In genomic region chr1:58447891-58448290, GRCh38 we compare ENCODE assay signal across 27 cellular contexts.
DNase-seq lines count a peak whose midpoint lies in the region; ATAC-seq, FAIRE-seq and TF ChIP-seq lines count a peak whose summit lies in the region.
"Had no signal": no experiment of that assay in that cellular context is flagged by ENCODE, and none has a peak within 500 bp of the region (broad histone marks: within the 10 kb centered on the region; RNA-seq: fewer than 3 reads in every experiment).

No MANE protein-coding gene starts in this region.

- H4K91ac ChIP-seq in IMR-90 (ENCODE audit: insufficient read depth, low read depth, low read length) = no peak overlapping the region

- TF ChIP-seq CTCF in BJ (IDR thresholded peaks at IDR 0.05; ENCODE audit: insufficient read depth, low read depth, low read length) (no peak), IMR-90 (conservative IDR thresholded peaks at IDR 0.05; ENCODE audit: low read depth, low read length) (no peak), mesothelial cell of epicardium (IDR thresholded peaks at IDR 0.05; ENCODE audit: unreplicated experiment) (no peak)
- no peak for TF ChIP-seq CTCF in CD4-positive, alpha-beta T cell (IDR thresholded peaks at IDR 0.05)

- DNase-seq in BJ (ENCODE audit: low read depth) (peak; percentile 46), IMR-90 (no peak), dedifferentiated amniotic fluid mesenchymal stem cell (ENCODE audit: extremely low spot score) (peak; percentile 58), mesothelial cell of epicardium (ENCODE audit: low spot score in 2 of 2, unreplicated experiment in 2 of 2) (no peak), small intestine (no peak), posterior vena cava (ENCODE audit: low spot score) (no peak), HPDE6-E6E7 (ENCODE audit: extremely low spot score) (no peak)
- DNase-seq in CD4-positive, alpha-beta T cell = no peak
- DNase-seq: activated CD4-positive, alpha-beta T cell treated with anti-CD3 and anti-CD28 coated beads for 48 hours; activated effector memory CD4-positive, alpha-beta T cell treated with anti-CD3 and anti-CD28 coated beads, Interleukin-2, amount 50 U/mL, for 16 hours; activated naive CD8-positive, alpha-beta T cell treated with anti-CD3 and anti-CD28 coated beads, Interleukin-2, amount 50 U/mL, for 24 hours; activated T-cell treated with anti-CD3 and anti-CD28 coated beads, Interleukin-2, amount 50 U/mL, for 1 hour; DMS 273 treated with DMSO at 0.1 percent for 48 hours; glutamatergic neuron; lower lobe of right lung; NCI-H1694 treated with DMSO at 0.1 percent for 48 hours; NCI-H2171; SHP77; spleen; SW 1271; T-helper 9 cell; upper lobe of right lung had no signal

- CTCF ChIA-PET in BJ (lab: Yijun Ruan, JAX) = no interaction called here
- CTCF ChIA-PET in IMR-90 (lab: Yijun Ruan, JAX) = no interaction called here
- CTCF ChIA-PET in CD4-positive, alpha-beta T cell (lab: Charles Lee) = no interaction called here

- no TSS peak for BruUV-seq in IMR-90 (replicated peaks; lab: Mats Ljungman, UMichigan)

- H3K4me1 ChIP-seq in IMR-90 (ENCODE audit: control insufficient read depth, insufficient read depth, low read length) (no peaks in the 10 kb centered on the region), small intestine (ENCODE audit: control insufficient read depth in 2 of 2, insufficient read depth in 1 of 2, low read depth in 1 of 2, low read length in 1 of 2) (no peaks in the 10 kb centered on the region)
- H3K4me1 ChIP-seq: lower lobe of right lung, spleen, upper lobe of right lung had no signal

- H3K9ac ChIP-seq in IMR-90 (ENCODE audit: low read depth, low read length) = no peak overlapping the region

- no peak overlapping the region for H2BK5ac ChIP-seq in IMR-90 (ENCODE audit: low read depth, low read length, poor library complexity, severe bottlenecking)

- no peaks in the 10 kb centered on the region for H4K20me1 ChIP-seq in IMR-90 (ENCODE audit: insufficient read depth, low read length)

- no peaks in the 10 kb centered on the region for H3K27me3 Mint-ChIP-seq in mesothelial cell of epicardium (ENCODE audit: low read depth)
- H3K27me3 Mint-ChIP-seq in CD4-positive, alpha-beta T cell = no peaks in the 10 kb centered on the region
- H3K27me3 Mint-ChIP-seq: activated naive CD8-positive, alpha-beta T cell treated with anti-CD3 and anti-CD28 coated beads, Interleukin-2, amount 50 U/mL, for 24 hours had no signal

- no peak overlapping the region for H2AK9ac ChIP-seq in IMR-90 (replicated peaks; ENCODE audit: low read depth, low read length, poor library complexity)

- H3K9me1 ChIP-seq in IMR-90 (ENCODE audit: insufficient read depth, low read length) = no peaks in the 10 kb centered on the region

- no peaks in the 10 kb centered on the region for H3K36me3 Mint-ChIP-seq in mesothelial cell of epicardium
- H3K36me3 Mint-ChIP-seq in CD4-positive, alpha-beta T cell (ENCODE audit: low read depth) = no peaks in the 10 kb centered on the region
- H3K36me3 Mint-ChIP-seq: brain had no signal

- no peak overlapping the region for H3K56ac ChIP-seq in IMR-90 (ENCODE audit: extremely low read depth, insufficient read depth, low read length)

- H2BK15ac ChIP-seq in IMR-90 (ENCODE audit: low read depth, low read length) = no peak overlapping the region

- intact Hi-C loops in IMR-90 (cut with micrococcal nuclease) (no loop called here), posterior vena cava (cut with DNase I) (no loop called here)
- intact Hi-C loops in CD4-positive, alpha-beta T cell (cut with DNase I, micrococcal nuclease) = no loop called here

- H3K14ac ChIP-seq in IMR-90 (replicated peaks; ENCODE audit: low read depth, low read length) = no peak overlapping the region

- H3K9me3 Mint-ChIP-seq in mesothelial cell of epicardium = no peaks in the 10 kb centered on the region
- no peaks in the 10 kb centered on the region for H3K9me3 Mint-ChIP-seq in CD4-positive, alpha-beta T cell
- H3K9me3 Mint-ChIP-seq: activated naive CD8-positive, alpha-beta T cell treated with anti-CD3 and anti-CD28 coated beads, Interleukin-2, amount 50 U/mL, for 24 hours; nephron had no signal

- H3K27ac Mint-ChIP-seq in mesothelial cell of epicardium = peak overlapping the region; percentile 47
- no peak overlapping the region for H3K27ac Mint-ChIP-seq in CD4-positive, alpha-beta T cell
- H3K27ac Mint-ChIP-seq: activated naive CD8-positive, alpha-beta T cell treated with anti-CD3 and anti-CD28 coated beads, Interleukin-2, amount 50 U/mL, for 24 hours; brain; nephron had no signal

- H2BK20ac ChIP-seq in IMR-90 (ENCODE audit: low read depth, low read length) = no peak overlapping the region

- in situ Hi-C loops in IMR-90 (cut with MboI; ENCODE audit: low sequenced_read_pairs) = no loop called here

- H3K4me1 Mint-ChIP-seq in mesothelial cell of epicardium = peaks cover 29% of the 10 kb centered on the region
- no peaks in the 10 kb centered on the region for H3K4me1 Mint-ChIP-seq in CD4-positive, alpha-beta T cell (ENCODE audit: low read depth)
- H3K4me1 Mint-ChIP-seq: activated naive CD8-positive, alpha-beta T cell treated with anti-CD3 and anti-CD28 coated beads, Interleukin-2, amount 50 U/mL, for 24 hours had no signal

- H3K4me2 ChIP-seq in IMR-90 (ENCODE audit: low read depth, low read length) = no peak overlapping the region
- H3K4me2 ChIP-seq: PC-9 had no signal

- FAIRE-seq in small intestine (lab: Jason Lieb, UNC) = no peak

- H3K36me3 ChIP-seq in BJ (ENCODE audit: control insufficient read depth, insufficient read depth, low read length) = no peaks in the 10 kb centered on the region
- H3K36me3 ChIP-seq in IMR-90 (ENCODE audit: control insufficient read depth, insufficient read depth, low read length) = no peaks in the 10 kb centered on the region
- H3K36me3 ChIP-seq in small intestine (ENCODE audit: control insufficient read depth in 2 of 2, insufficient read depth in 2 of 2, low read length in 2 of 2) = no peaks in the 10 kb centered on the region
- H3K36me3 ChIP-seq: lower lobe of right lung, upper lobe of right lung had no signal

- no peak overlapping the region for H3K4me3 Mint-ChIP-seq in mesothelial cell of epicardium
- H3K4me3 Mint-ChIP-seq in CD4-positive, alpha-beta T cell = no peak overlapping the region
- H3K4me3 Mint-ChIP-seq: activated naive CD8-positive, alpha-beta T cell treated with anti-CD3 and anti-CD28 coated beads, Interleukin-2, amount 50 U/mL, for 24 hours; brain; nephron had no signal

- POLR2A ChIA-PET in BJ (lab: Charles Lee) (no interaction called here), IMR-90 (lab: Charles Lee; ENCODE audit: unreplicated experiment) (no interaction called here)
- POLR2A ChIA-PET in CD4-positive, alpha-beta T cell (lab: Charles Lee) = no interaction called here

- no peak for TF ChIP-seq POLR2A in IMR-90 (IDR thresholded peaks at IDR 0.05; ENCODE audit: low read depth, low read length)

- H3K4ac ChIP-seq in IMR-90 (ENCODE audit: low read depth, low read length) = no peak overlapping the region

- H3K18ac ChIP-seq in IMR-90 (ENCODE audit: low read depth, low read length) = no peak overlapping the region

- no peak overlapping the region for H2AK5ac ChIP-seq in IMR-90 (ENCODE audit: low read depth, low read length)

- no peak overlapping the region for H3K23ac ChIP-seq in IMR-90 (ENCODE audit: low read depth, low read length)

- no peak for TF ChIP-seq RAD21 in IMR-90 (IDR thresholded peaks at IDR 0.05; ENCODE audit: low read length)

- dilution Hi-C loops in IMR-90 (cut with HindIII; ENCODE audit: low sequenced_read_pairs, unreplicated experiment) = no loop called here

- H2AFZ ChIP-seq in IMR-90 (replicated peaks; ENCODE audit: low read length, poor library complexity) = no peak overlapping the region
- H2AFZ ChIP-seq: PC-9 had no signal

- H3K9me3 ChIP-seq in IMR-90 (ENCODE audit: control insufficient read depth, insufficient read depth, low read length) (no peaks in the 10 kb centered on the region), small intestine (ENCODE audit: control insufficient read depth, low read depth) (no peaks in the 10 kb centered on the region)
- no peaks in the 10 kb centered on the region for H3K9me3 ChIP-seq in CD4-positive, alpha-beta T cell (ENCODE audit: control insufficient read depth, low read length)
- H3K9me3 ChIP-seq: lower lobe of right lung, spleen, upper lobe of right lung had no signal

- no peak overlapping the region for H3K27ac ChIP-seq in IMR-90 (ENCODE audit: insufficient read depth, low read length)
- no peak overlapping the region for H3K27ac ChIP-seq in small intestine (ENCODE audit: low read depth in 1 of 2, low read length in 1 of 2)
- H3K27ac ChIP-seq in CD4-positive, alpha-beta T cell (ENCODE audit: low read depth, low read length) = no peak overlapping the region
- H3K27ac ChIP-seq: lower lobe of right lung, PC-9, spleen, upper lobe of right lung, VCaP had no signal

- no peak overlapping the region for H4K8ac ChIP-seq in IMR-90 (ENCODE audit: low read depth in 2 of 2, low read length in 2 of 2)

- no peak overlapping the region for H4K5ac ChIP-seq in IMR-90 (ENCODE audit: low read depth, low read length)

- no peak overlapping the region for H3K4me3 ChIP-seq in BJ (ENCODE audit: low read depth, low read length)
- H3K4me3 ChIP-seq in IMR-90 (ENCODE audit: insufficient read depth, low read depth, low read length) = no peak overlapping the region
- H3K4me3 ChIP-seq in small intestine (ENCODE audit: low read depth in 1 of 2, low read length in 2 of 2) = no peak overlapping the region
- H3K4me3 ChIP-seq: lower lobe of right lung, PC-9, spleen, upper lobe of right lung had no signal

- H3K79me1 ChIP-seq in IMR-90 (ENCODE audit: low read depth in 1 of 2, low read length in 2 of 2) = no peaks in the 10 kb centered on the region

- H2BK120ac ChIP-seq in IMR-90 (ENCODE audit: low read depth, low read length) = no peak overlapping the region

- no CpG with 5 or more reads among the region's 2 CpGs for WGBS in IMR-90 (ENCODE audit: extremely low coverage in 2 of 2, insufficient read length in 1 of 2), 2 experiments
- 57 to 87% (median 69%) methylated on average over 2 of the region's 2 CpGs for WGBS in small intestine, 3 donors

- H3K27me3 ChIP-seq in BJ (ENCODE audit: control insufficient read depth, insufficient read depth, low read length) (no peaks in the 10 kb centered on the region), IMR-90 (ENCODE audit: control insufficient read depth, insufficient read depth, low read length) (no peaks in the 10 kb centered on the region; the same call in none of the 2 replicates), small intestine (ENCODE audit: control insufficient read depth in 2 of 2, insufficient read depth in 2 of 2, low read length in 2 of 2) (no peaks in the 10 kb centered on the region)
- H3K27me3 ChIP-seq in CD4-positive, alpha-beta T cell (ENCODE audit: control insufficient read depth, insufficient read depth, low read length) = no peaks in the 10 kb centered on the region
- H3K27me3 ChIP-seq: spleen, upper lobe of right lung had no signal

- ATAC-seq in IMR-90 (ENCODE audit: low read depth) = peak; percentile 63
- ATAC-seq in CD4-positive, alpha-beta T cell (ENCODE audit: poor library complexity) = no peak
- ATAC-seq: activated naive CD8-positive, alpha-beta T cell treated with anti-CD3 and anti-CD28 coated beads, Interleukin-2, amount 50 U/mL, for 24 hours; HCT116; lower lobe of right lung; upper lobe of right lung had no signal

TF ChIP-seq in IMR-90, 13 proteins besides CTCF, POLR2A, EP300 and RAD21 (continues in another document):
- no peak for TF ChIP-seq NFE2L2 (IDR thresholded peaks at IDR 0.05; ENCODE audit: low read depth, low read length)
- TF ChIP-seq MXI1 (IDR thresholded peaks at IDR 0.05; ENCODE audit: borderline replicate concordance, low read depth, low read length) = no peak
- no peak for TF ChIP-seq BHLHE40 (IDR thresholded peaks at IDR 0.05; ENCODE audit: low read depth, low read length)

Comparison
In these comparisons a context has a peak if more than half of its experiments do, and no peak if none do; other contexts are left out.
1. DNase-seq: peak in BJ (single experiment) and dedifferentiated amniotic fluid mesenchymal stem cell (single experiment); none in IMR-90 (single experiment), mesothelial cell of epicardium (0 of 2), small intestine (single experiment), CD4-positive, alpha-beta T cell (0 of 10), posterior vena cava (single experiment) and HPDE6-E6E7 (single experiment).